Comparison of ENCODE assay signal across 16 cellular contexts in genomic region chr12:112980491-112981158, GRCh38. TPM values are rescaled to one million over a fixed set of nuclear protein-coding genes. Genes with fewer than 3 reads are reported as not detected.
DNase-seq lines count a peak whose midpoint lies in the region; ATAC-seq and FAIRE-seq lines count a peak whose summit lies in the region.
"Had no signal": no experiment of that assay in that cellular context is flagged by ENCODE, and none has a peak within 500 bp of the region (broad histone marks: within the 10 kb centered on the region; RNA-seq: fewer than 3 reads in every experiment).

No MANE protein-coding gene starts in this region.

- peaks cover 44% of the 10 kb centered on the region for H3K4me1 Mint-ChIP-seq in activated CD4-positive, alpha-beta T cell treated with anti-CD3 and anti-CD28 coated beads, Interleukin-2, amount 10 ng/mL, durations not matched to agents 24 days and 14 days
- H3K4me1 Mint-ChIP-seq in natural killer cell treated with Interleukin-12 subunit alpha and Interleukin-12 subunit beta and Interleukin-15 and Interleukin-18, amount 100 ng/mL, for 72 hours (ENCODE audit: low read depth in 2 of 2): peaks cover 47% of the 10 kb centered on the region in 2 donors

- peaks cover 30% of the 10 kb centered on the region for H3K9me3 Mint-ChIP-seq in activated CD4-positive, alpha-beta T cell treated with anti-CD3 and anti-CD28 coated beads, Interleukin-2, amount 10 ng/mL, durations not matched to agents 24 days and 14 days
- peaks cover 7 to 41% of the 10 kb centered on the region in 2 donors for H3K9me3 Mint-ChIP-seq in activated naive CD4-positive, alpha-beta T cell treated with anti-CD3 and anti-CD28 coated beads, Interleukin-2, amount 50 U/mL, for 72 hours
- peaks cover 13% of the 10 kb centered on the region for H3K9me3 Mint-ChIP-seq in natural killer cell treated with Interleukin-12 subunit alpha and Interleukin-12 subunit beta and Interleukin-15 and Interleukin-18, amount 100 ng/mL, for 72 hours

- H3K27me3 Mint-ChIP-seq in activated CD4-positive, alpha-beta T cell treated with anti-CD3 and anti-CD28 coated beads, Interleukin-2, amount 10 ng/mL, durations not matched to agents 24 days and 14 days: no peaks in the 10 kb centered on the region
- no peaks in the 10 kb centered on the region for H3K27me3 Mint-ChIP-seq in natural killer cell treated with Interleukin-12 subunit alpha and Interleukin-12 subunit beta and Interleukin-15 and Interleukin-18, amount 100 ng/mL, for 72 hours

- H3K4me3 Mint-ChIP-seq in activated CD4-positive, alpha-beta T cell treated with anti-CD3 and anti-CD28 coated beads, Interleukin-2, amount 10 ng/mL, durations not matched to agents 24 days and 14 days: peak overlapping the region; percentile 91
- H3K4me3 Mint-ChIP-seq in natural killer cell treated with Interleukin-12 subunit alpha and Interleukin-12 subunit beta and Interleukin-15 and Interleukin-18, amount 100 ng/mL, for 72 hours: peak overlapping the region; percentile 86

- peaks cover 68% of the 10 kb centered on the region for H3K36me3 Mint-ChIP-seq in activated CD4-positive, alpha-beta T cell treated with anti-CD3 and anti-CD28 coated beads, Interleukin-2, amount 10 ng/mL, durations not matched to agents 24 days and 14 days (ENCODE audit: low read depth)
- peaks cover 53 to 74% of the 10 kb centered on the region in 2 donors for H3K36me3 Mint-ChIP-seq in activated naive CD4-positive, alpha-beta T cell treated with anti-CD3 and anti-CD28 coated beads, Interleukin-2, amount 50 U/mL, for 72 hours
- peaks cover 47% of the 10 kb centered on the region for H3K36me3 Mint-ChIP-seq in natural killer cell treated with Interleukin-12 subunit alpha and Interleukin-12 subunit beta and Interleukin-15 and Interleukin-18, amount 100 ng/mL, for 72 hours

- intact Hi-C loops in activated CD4-positive, alpha-beta T cell treated with anti-CD3 and anti-CD28 coated beads, Interleukin-2, amount 10 ng/mL, durations not matched to agents 24 days and 14 days (cut with micrococcal nuclease): no loop called here

- no peak for DNase-seq in activated CD4-positive, alpha-beta T cell treated with anti-CD3 and anti-CD28 coated beads, Interleukin-2, amount 10 ng/mL, durations not matched to agents 24 days and 14 days
- no peak for DNase-seq in activated CD4-positive, alpha-beta T cell treated with anti-CD3 and anti-CD28 coated beads, Interleukin-2, amount 50 U/mL, for 4 hours
- DNase-seq in GM19239 (ENCODE audit: insufficient read length, low spot score) (no peak), NCI-H2081 (lab: John Stamatoyannopoulos, UW) (no peak), NCI-H187 (lab: John Stamatoyannopoulos, UW) (no peak)
- no peak for DNase-seq in activated naive CD4-positive, alpha-beta T cell treated with anti-CD3 and anti-CD28 coated beads, Interleukin-2, amount 50 U/mL, for 72 hours (ENCODE audit: low spot score in 2 of 2)
- DNase-seq in natural killer cell treated with Interleukin-12 subunit alpha and Interleukin-12 subunit beta and Interleukin-15 and Interleukin-18, amount 100 ng/mL, for 72 hours (ENCODE audit: low spot score): no peak
- DNase-seq: 8988T, Calu3, GOT3, head of caudate nucleus, left colon, NCI-H446, tibial artery had no signal

- peak; percentile 70 for FAIRE-seq in GM19239 (lab: Jason Lieb, UNC)
- FAIRE-seq: endothelial cell of umbilical vein had no signal

- ATAC-seq in activated naive CD4-positive, alpha-beta T cell treated with anti-CD3 and anti-CD28 coated beads, Interleukin-2, amount 50 U/mL, for 72 hours: no peak
- ATAC-seq in natural killer cell treated with Interleukin-12 subunit alpha and Interleukin-12 subunit beta and Interleukin-15 and Interleukin-18, amount 100 ng/mL, for 72 hours: no peak
- ATAC-seq in esophagus mucosa: no peak
- ATAC-seq: left colon had no signal

- peak overlapping the region; percentile 99 for H3K27ac Mint-ChIP-seq in activated CD4-positive, alpha-beta T cell treated with anti-CD3 and anti-CD28 coated beads, Interleukin-2, amount 10 ng/mL, durations not matched to agents 24 days and 14 days
- peak overlapping the region; percentile 11 to 99 for H3K27ac Mint-ChIP-seq in activated naive CD4-positive, alpha-beta T cell treated with anti-CD3 and anti-CD28 coated beads, Interleukin-2, amount 50 U/mL, for 72 hours
- peak overlapping the region; percentile 99 to 100 for H3K27ac Mint-ChIP-seq in natural killer cell treated with Interleukin-12 subunit alpha and Interleukin-12 subunit beta and Interleukin-15 and Interleukin-18, amount 100 ng/mL, for 72 hours

RNA-seq across cellular contexts. Expression of gene OAS2, which starts 2.3 kb away (rescaled TPM):
- total RNA-seq in activated CD4-positive, alpha-beta T cell treated with anti-CD3 and anti-CD28 coated beads, Interleukin-2, amount 10 ng/mL, durations not matched to agents 24 days and 14 days: 111 and 118 TPM in 2 replicates
- total RNA-seq in activated naive CD4-positive, alpha-beta T cell treated with anti-CD3 and anti-CD28 coated beads, Interleukin-2, amount 50 U/mL, for 72 hours: 100 to 1,000 TPM in 1 of 2 donors, 10 to 100 TPM in 1; 56.6 to 199 TPM
- total RNA-seq in natural killer cell treated with Interleukin-12 subunit alpha and Interleukin-12 subunit beta and Interleukin-15 and Interleukin-18, amount 100 ng/mL, for 72 hours: 10 to 100 TPM; 59.2 to 69.7 TPM
- 20.6 TPM for total RNA-seq in esophagus mucosa

RNA-seq across cellular contexts. Expression of gene OAS3, which starts 42.4 kb away (rescaled TPM):
- 47.5 and 48.9 TPM in 2 replicates for total RNA-seq in activated CD4-positive, alpha-beta T cell treated with anti-CD3 and anti-CD28 coated beads, Interleukin-2, amount 10 ng/mL, durations not matched to agents 24 days and 14 days
- total RNA-seq in activated naive CD4-positive, alpha-beta T cell treated with anti-CD3 and anti-CD28 coated beads, Interleukin-2, amount 50 U/mL, for 72 hours: 10 to 100 TPM; 21.8 to 76.6 TPM
- 10 to 100 TPM; 20.1 to 22.5 TPM for total RNA-seq in natural killer cell treated with Interleukin-12 subunit alpha and Interleukin-12 subunit beta and Interleukin-15 and Interleukin-18, amount 100 ng/mL, for 72 hours
- total RNA-seq in esophagus mucosa: 33.6 TPM
